ENCODE assay signal across 29 cellular contexts in the genomic region with DNA sequence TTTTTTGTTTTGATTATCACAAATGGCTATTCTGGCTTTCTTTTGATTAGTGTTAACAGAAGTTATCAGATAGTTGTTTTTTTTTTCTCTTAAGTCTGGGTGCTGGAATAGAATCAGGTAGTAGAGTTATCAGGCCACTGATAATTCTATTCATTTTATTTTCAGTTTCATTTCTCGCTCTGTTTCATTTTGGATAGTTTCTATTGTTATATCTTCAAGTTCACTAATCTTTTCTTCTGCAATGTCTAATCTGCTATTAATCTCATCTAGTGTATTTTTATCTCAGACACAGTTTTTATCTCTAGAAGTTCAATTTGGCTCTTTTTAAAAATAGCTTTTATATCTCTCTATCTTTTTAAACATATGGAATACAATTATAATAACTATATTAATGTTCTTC.
"Had no signal": no experiment of that assay in that cellular context is flagged by ENCODE, and none has a peak within 500 bp of the region (broad histone marks: within the 10 kb centered on the region; RNA-seq: fewer than 3 reads in every experiment).

No MANE protein-coding gene starts in this region.

- H3K4me3 ChIP-seq: stomach, suprapubic skin, testis, thoracic aorta, thyroid gland, tibial artery, tibial nerve, transverse colon, upper lobe of left lung, upper lobe of right lung, uterus, vagina had no signal

- FAIRE-seq: urothelium cell line had no signal

- H3K9me3 Mint-ChIP-seq: stimulated activated effector memory CD8-positive, alpha-beta T cell treated with anti-CD3 and anti-CD28 coated beads, Interleukin-12 subunit alpha, Interleukin-12 subunit beta, amount 100 ng/mL, for 72 hours; stimulated activated naive CD8-positive, alpha-beta T cell treated with anti-CD3 and anti-CD28 coated beads, Interleukin-15, Interleukin-2, amounts not matched to agents 100 ng/mL and 50 ng/mL, for 24 hours had no signal

- H3K4me1 Mint-ChIP-seq: stimulated activated effector memory CD8-positive, alpha-beta T cell treated with anti-CD3 and anti-CD28 coated beads, Interleukin-12 subunit alpha, Interleukin-12 subunit beta, amount 100 ng/mL, for 72 hours had no signal

- H3K36me3 ChIP-seq: stomach, suprapubic skin, thoracic aorta, thyroid gland, tibial artery, tibial nerve, transverse colon, upper lobe of left lung, upper lobe of right lung, vagina had no signal

- H3K36me3 Mint-ChIP-seq: stimulated activated effector memory CD8-positive, alpha-beta T cell treated with anti-CD3 and anti-CD28 coated beads, Interleukin-12 subunit alpha, Interleukin-12 subunit beta, amount 100 ng/mL, for 72 hours; type B pancreatic cell had no signal

- H3K27ac ChIP-seq: stomach, suprapubic skin, testis, thoracic aorta, thyroid gland, tibial artery, tibial nerve, transverse colon, upper lobe of left lung, upper lobe of right lung, uterus, vagina had no signal

- H3K4me1 ChIP-seq: stomach, suprapubic skin, testis, thyroid gland, tibial artery, tibial nerve, transverse colon, upper lobe of left lung, upper lobe of right lung, uterus, vagina had no signal

- H3K27me3 ChIP-seq: stomach, suprapubic skin, testis, thyroid gland, tibial artery, tibial nerve, transverse colon, upper lobe of left lung, upper lobe of right lung, uterus, vagina had no signal

- ATAC-seq: stimulated activated effector memory CD8-positive, alpha-beta T cell treated with anti-CD3 and anti-CD28 coated beads, Interleukin-12 subunit alpha, Interleukin-12 subunit beta, amount 100 ng/mL, for 72 hours; stimulated activated memory B cell treated with anti-CD40 and anti-IgM and Interleukin-4, amounts not matched to agents 10 μg/mL and 1 μg/mL and 100 μg/mL, for 72 hours; stimulated activated naive B cell treated with anti-CD40 and anti-IgM and Interleukin-4, amounts not matched to agents 10 μg/mL and 1 μg/mL and 100 μg/mL, for 72 hours; stimulated activated naive CD8-positive, alpha-beta T cell treated with anti-CD3 and anti-CD28 coated beads, Interleukin-15, amount 100 ng/mL, for 72 hours; stimulated activated naive CD8-positive, alpha-beta T cell treated with anti-CD3 and anti-CD28 coated beads, Interleukin-15, Interleukin-2, amounts not matched to agents 100 U/mL and 50 U/mL, for 24 hours; upper lobe of right lung had no signal

- H3K9me3 ChIP-seq: stomach, suprapubic skin, testis, thoracic aorta, thyroid gland, tibial nerve, transverse colon, upper lobe of left lung, upper lobe of right lung, uterus, vagina had no signal

- H3K27ac Mint-ChIP-seq: stimulated activated effector memory CD8-positive, alpha-beta T cell treated with anti-CD3 and anti-CD28 coated beads, Interleukin-12 subunit alpha, Interleukin-12 subunit beta, amount 100 ng/mL, for 72 hours; stimulated activated memory B cell treated with anti-CD40 and anti-IgM and Interleukin-4, amounts not matched to agents 10 μg/mL and 1 μg/mL and 100 μg/mL, for 72 hours; stimulated activated naive B cell treated with anti-CD40 and anti-IgM and Interleukin-4, amounts not matched to agents 10 μg/mL and 1 μg/mL and 100 μg/mL, for 72 hours; stimulated activated naive CD8-positive, alpha-beta T cell treated with anti-CD3 and anti-CD28 coated beads, Interleukin-15, Interleukin-2, amounts not matched to agents 100 ng/mL and 50 ng/mL, for 24 hours; type B pancreatic cell had no signal

- DNase-seq: stimulated activated CD4-positive, alpha-beta T cell treated with anti-CD3 and anti-CD28 coated beads, Interleukin-2, amount 100 ng/mL, for 48 hours; stimulated activated CD4-positive, alpha-beta T cell treated with anti-CD3 and anti-CD28 coated beads, Interleukin-4, amount 100 ng/mL, for 1 hour; stimulated activated CD4-positive, alpha-beta T cell treated with anti-CD3 and anti-CD28 coated beads, Interleukin-4, amount 100 ng/mL, for 24 hours; stimulated activated CD4-positive, alpha-beta T cell treated with anti-CD3 and anti-CD28 coated beads, Interleukin-4, amount 100 ng/mL, for 4 hours; stimulated activated CD8-positive, alpha-beta memory T cell treated with anti-CD3 and anti-CD28 coated beads, Interleukin-4, amount 100 ng/mL, for 48 hours; stimulated activated naive B cell treated with anti-CD40 and anti-IgM and Interleukin-4, amounts not matched to agents 10 μg/mL and 1 μg/mL and 100 μg/mL, for 72 hours; stimulated activated naive CD4-positive, alpha-beta T cell; stimulated activated naive CD4-positive, alpha-beta T cell treated with Interleukin-2 at 50 U/mL for 16 hours; stimulated activated naive CD8-positive, alpha-beta T cell treated with anti-CD3 and anti-CD28 coated beads, Interleukin-15, amount 100 ng/mL, for 72 hours; stimulated activated naive CD8-positive, alpha-beta T cell treated with anti-CD3 and anti-CD28 coated beads, Interleukin-15, Interleukin-2, amounts not matched to agents 100 U/mL and 50 U/mL, for 24 hours; stomach; substantia nigra; testis; thyroid gland; tibial artery; transverse colon; trophoblast cell; upper lobe of left lung; upper lobe of right lung; uterus had no signal

- H3K4me3 Mint-ChIP-seq: stimulated activated effector memory CD8-positive, alpha-beta T cell treated with anti-CD3 and anti-CD28 coated beads, Interleukin-12 subunit alpha, Interleukin-12 subunit beta, amount 100 ng/mL, for 72 hours; stimulated activated memory B cell treated with anti-CD40 and anti-IgM and Interleukin-4, amounts not matched to agents 10 μg/mL and 1 μg/mL and 100 μg/mL, for 72 hours; stimulated activated naive B cell treated with anti-CD40 and anti-IgM and Interleukin-4, amounts not matched to agents 10 μg/mL and 1 μg/mL and 100 μg/mL, for 72 hours; stimulated activated naive CD8-positive, alpha-beta T cell treated with anti-CD3 and anti-CD28 coated beads, Interleukin-15, amount 100 ng/mL, for 72 hours; stimulated activated naive CD8-positive, alpha-beta T cell treated with anti-CD3 and anti-CD28 coated beads, Interleukin-15, Interleukin-2, amounts not matched to agents 100 ng/mL and 50 ng/mL, for 24 hours; type B pancreatic cell had no signal

- H3K27me3 Mint-ChIP-seq: stimulated activated memory B cell treated with anti-CD40 and anti-IgM and Interleukin-4, amounts not matched to agents 10 μg/mL and 1 μg/mL and 100 μg/mL, for 72 hours; stimulated activated naive B cell treated with anti-CD40 and anti-IgM and Interleukin-4, amounts not matched to agents 10 μg/mL and 1 μg/mL and 100 μg/mL, for 72 hours; stimulated activated naive CD8-positive, alpha-beta T cell treated with anti-CD3 and anti-CD28 coated beads, Interleukin-15, amount 100 ng/mL, for 72 hours; stimulated activated naive CD8-positive, alpha-beta T cell treated with anti-CD3 and anti-CD28 coated beads, Interleukin-15, Interleukin-2, amounts not matched to agents 100 ng/mL and 50 ng/mL, for 24 hours; type B pancreatic cell had no signal
